In the genomic region with DNA sequence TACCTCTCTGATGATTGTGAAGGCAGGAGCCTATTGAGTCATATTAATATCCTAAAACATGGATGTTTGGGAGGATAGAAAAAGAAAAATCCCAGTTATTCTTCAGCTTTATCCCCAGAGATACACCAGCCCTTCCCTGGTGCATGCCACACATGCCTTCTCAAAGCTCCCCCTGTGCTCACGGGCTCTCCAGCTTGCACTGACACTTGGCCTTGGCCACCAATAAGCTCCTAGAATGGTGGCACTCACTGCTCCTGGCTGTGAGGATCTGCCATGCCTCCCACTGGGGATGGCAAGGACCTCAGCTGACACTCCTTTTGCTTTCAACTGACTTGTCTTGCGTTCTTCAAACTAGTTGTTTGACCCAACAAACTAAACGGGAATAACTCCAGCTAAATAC, we compare ENCODE assay signal across 21 cellular contexts. TPM values are rescaled to one million over a fixed set of nuclear protein-coding genes. Genes with fewer than 3 reads are reported as not detected.
"Had no signal": no experiment of that assay in that cellular context is flagged by ENCODE, and none has a peak within 500 bp of the region (broad histone marks: within the 10 kb centered on the region; RNA-seq: fewer than 3 reads in every experiment).

No MANE protein-coding gene starts in this region.

- H3K4me3 Mint-ChIP-seq: natural killer cell, neural crest cell had no signal

- H3K4me3 ChIP-seq: coronary artery, lung, ovary, skin epidermis, stomach, thoracic aorta had no signal

- H3K9me3 ChIP-seq: ovary, stomach, thoracic aorta had no signal

- H3K27me3 ChIP-seq: ovary had no signal

- H3K27ac ChIP-seq: coronary artery, ovary, skin epidermis, stomach, thoracic aorta had no signal

- H3K4me1 Mint-ChIP-seq: natural killer cell, neural crest cell had no signal

- H3K36me3 ChIP-seq: ovary, stomach, thoracic aorta had no signal

- ATAC-seq: left lobe of liver, natural killer cell, sciatic nerve had no signal

- DNase-seq: central memory CD4-positive, alpha-beta T cell; effector CD8-positive, alpha-beta T cell; foreskin melanocyte; head of caudate nucleus; hypothalamus; kidney glomerular epithelial cell; natural killer cell; ovary; stimulated activated CD4-positive, alpha-beta T cell treated with anti-CD3 and anti-CD28 coated beads, Interleukin-12 subunit alpha, Interleukin-12 subunit beta, amount 100 ng/mL, for 4 hours; stimulated activated naive CD4-positive, alpha-beta T cell; stomach; substantia nigra; trophoblast cell had no signal

- H3K4me1 ChIP-seq: stomach had no signal

- H3K9me3 Mint-ChIP-seq: natural killer cell had no signal

- H3K27ac Mint-ChIP-seq: natural killer cell had no signal

RNA-seq across cellular contexts. Expression of a gene that starts 15.9 kb away (rescaled TPM):
- total RNA-seq: dermis microvascular lymphatic vessel endothelial cell, neural crest cell had no signal
